Comparison of ENCODE assay signal across 16 cellular contexts in the genomic region with DNA sequence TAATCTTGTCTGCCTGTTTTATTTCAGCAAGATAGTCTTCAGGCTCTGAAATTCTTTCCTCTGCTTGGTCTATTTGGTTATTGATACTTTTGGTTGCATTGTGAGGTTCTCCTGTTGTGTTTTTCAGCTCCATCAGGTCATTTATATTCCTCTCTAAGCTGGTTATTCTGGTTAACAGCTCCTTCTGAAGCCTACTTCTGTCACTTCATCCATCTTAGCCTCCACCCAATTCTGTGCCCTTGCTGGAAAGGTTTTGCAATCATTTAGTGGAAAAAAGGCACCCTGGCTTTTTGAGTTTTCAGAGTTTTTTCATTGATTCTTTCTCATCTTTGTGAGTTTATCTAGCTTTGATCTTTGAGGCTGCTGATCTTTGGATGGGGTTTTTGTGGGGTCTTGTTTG.
DNase-seq lines count a peak whose midpoint lies in the region; ATAC-seq, FAIRE-seq and TF ChIP-seq lines count a peak whose summit lies in the region.
"Had no signal": no experiment of that assay in that cellular context is flagged by ENCODE, and none has a peak within 500 bp of the region (broad histone marks: within the 10 kb centered on the region; RNA-seq: fewer than 3 reads in every experiment).

No MANE protein-coding gene starts in this region.

- H3K4me1 ChIP-seq in keratinocyte (ENCODE audit: control insufficient read depth, extremely low read depth, insufficient read depth, low read length) (no peaks in the 10 kb centered on the region), neuronal stem cell (ENCODE audit: control insufficient read depth in 2 of 2, insufficient read depth in 1 of 2, low read depth in 1 of 2, low read length in 2 of 2) (no peaks in the 10 kb centered on the region)
- H3K4me1 ChIP-seq: Caco-2 had no signal

- H3K79me2 ChIP-seq in keratinocyte (ENCODE audit: control insufficient read depth, insufficient read depth, low read length), result no peaks in the 10 kb centered on the region

- H3K36me3 ChIP-seq in keratinocyte (ENCODE audit: control insufficient read depth in 2 of 2, extremely low read depth in 1 of 2, insufficient read depth in 2 of 2, low read length in 2 of 2) (no peaks in the 10 kb centered on the region), neuronal stem cell (replicated peaks in 1 of 2; ENCODE audit: control insufficient read depth in 2 of 2, insufficient read depth in 2 of 2, low read length in 2 of 2) (no peaks in the 10 kb centered on the region)

- DNase-seq in keratinocyte (ENCODE audit: low read depth, low spot score), result no peak
- DNase-seq in neuronal stem cell (ENCODE audit: low spot score), result no peak
- DNase-seq in SKM-1 (lab: John Stamatoyannopoulos, UW; ENCODE audit: unreplicated experiment), result no peak
- DNase-seq in frontal cortex (ENCODE audit: low spot score in 2 of 2), result no peak
- DNase-seq: C1 segment of cervical spinal cord; CD4-positive, alpha-beta memory T cell; DMS153; DND-41; GDM1; H9 had no signal

- no peak overlapping the region for H3K9ac ChIP-seq in keratinocyte (ENCODE audit: control insufficient read depth, extremely low read depth, insufficient read depth, low read length)
- no peak overlapping the region for H3K9ac ChIP-seq in neuronal stem cell (ENCODE audit: low read depth, low read length, poor library complexity)

- H2BK15ac ChIP-seq in neuronal stem cell (ENCODE audit: low read length), result no peak overlapping the region

- H3K4me3 ChIP-seq in keratinocyte (ENCODE audit: control insufficient read depth in 2 of 3, extremely low read depth in 1 of 3, insufficient read depth in 2 of 3, low read depth in 1 of 3, low read length in 3 of 3) (no peak overlapping the region), neuronal stem cell (ENCODE audit: low read length in 2 of 2) (no peak overlapping the region)
- H3K4me3 ChIP-seq: GM12878, GM23338 had no signal

- no peak overlapping the region for H3K27ac ChIP-seq in keratinocyte (ENCODE audit: control insufficient read depth, insufficient read depth, low read length)
- H3K27ac ChIP-seq in neuronal stem cell (replicated peaks; ENCODE audit: low read length), result no peak overlapping the region

- H2BK120ac ChIP-seq in neuronal stem cell (ENCODE audit: low read depth, low read length), result no peak overlapping the region

- peak; percentile 17 for FAIRE-seq in keratinocyte (lab: Jason Lieb, UNC)
- no peak for FAIRE-seq in frontal cortex (lab: Jason Lieb, UNC)
- FAIRE-seq: GM12878, GM19239 had no signal

- no peak overlapping the region for H3K14ac ChIP-seq in neuronal stem cell (ENCODE audit: low read length)

- no peak for TF ChIP-seq CTCF in keratinocyte (optimal IDR thresholded peaks at IDR 0.05 in 1 of 3, IDR thresholded peaks at IDR 0.05 in 1 of 3, conservative IDR thresholded peaks at IDR 0.05 in 1 of 3; ENCODE audit: extremely low read depth in 1 of 3, insufficient read depth in 2 of 3, low read length in 3 of 3)

- no peak overlapping the region for H2AK5ac ChIP-seq in neuronal stem cell (ENCODE audit: low read depth, low read length)

- no peak overlapping the region for H3K4ac ChIP-seq in neuronal stem cell (ENCODE audit: low read length)

- H2BK5ac ChIP-seq in neuronal stem cell (ENCODE audit: low read length), result no peak overlapping the region

- no peaks in the 10 kb centered on the region for H4K20me1 ChIP-seq in keratinocyte (ENCODE audit: control insufficient read depth, extremely low read depth, insufficient read depth, low read length)

- dilution Hi-C loops in keratinocyte (cut with MboI; ENCODE audit: extremely low pct_ligation_motif_present, low sequenced_read_pairs), result no loop called here

- no peak overlapping the region for H4K91ac ChIP-seq in neuronal stem cell (ENCODE audit: low read depth, low read length, poor library complexity)

- H3K4me2 ChIP-seq in keratinocyte (ENCODE audit: control insufficient read depth, extremely low read depth, insufficient read depth, low read depth, low read length) (no peak overlapping the region), neuronal stem cell (ENCODE audit: insufficient read depth, low read length, poor library complexity, severe bottlenecking) (no peak overlapping the region)
- H3K4me2 ChIP-seq: GM23338 had no signal

- H3K18ac ChIP-seq in neuronal stem cell (ENCODE audit: low read length), result no peak overlapping the region

- H2AFZ ChIP-seq in keratinocyte (ENCODE audit: control insufficient read depth, low read length) (no peak overlapping the region), neuronal stem cell (ENCODE audit: low read length) (peak overlapping the region; percentile 13)
- H2AFZ ChIP-seq: GM23338 had no signal

- H3K9me1 ChIP-seq in keratinocyte (ENCODE audit: control insufficient read depth, extremely low read depth, insufficient read depth, low read length), result no peaks in the 10 kb centered on the region

- H2BK12ac ChIP-seq in neuronal stem cell (ENCODE audit: low read length), result no peak overlapping the region

- no peaks in the 10 kb centered on the region for H3K79me1 ChIP-seq in neuronal stem cell (ENCODE audit: low read depth, low read length)

- H4K8ac ChIP-seq in neuronal stem cell (ENCODE audit: low read depth, low read length), result no peak overlapping the region

- H3K23ac ChIP-seq in neuronal stem cell (ENCODE audit: low read depth, low read length, poor library complexity), result no peak overlapping the region

- ATAC-seq in esophagus mucosa, result peak; percentile 62
- no peak for ATAC-seq in GM19351 (IDR thresholded peaks at IDR 0.05; ENCODE audit: unreplicated experiment)
- ATAC-seq: GM12878, GM23338 had no signal

- H3K9me3 ChIP-seq in keratinocyte (ENCODE audit: control insufficient read depth, low read depth, low read length), result no peaks in the 10 kb centered on the region
- peaks cover 0 to 16% of the 10 kb centered on the region in 2 donors for H3K9me3 ChIP-seq in neuronal stem cell (replicated peaks in 1 of 2; ENCODE audit: control insufficient read depth in 2 of 2, insufficient read depth in 1 of 2, low read depth in 1 of 2, low read length in 2 of 2)
- H3K9me3 ChIP-seq: Caco-2 had no signal

- no peaks in the 10 kb centered on the region for H3K27me3 ChIP-seq in keratinocyte (ENCODE audit: control insufficient read depth, extremely low read depth, insufficient read depth, low read length)
- no peaks in the 10 kb centered on the region for H3K27me3 ChIP-seq in neuronal stem cell (ENCODE audit: control insufficient read depth in 3 of 3, insufficient read depth in 3 of 3, low read depth in 1 of 3, low read length in 3 of 3)
